ENCODE assay signal across 1 cellular context in genomic region chr3:113695818-113696645, GRCh38.
TF ChIP-seq lines count a peak whose summit lies in the region.

USF3 (minus strand) TSS chr3:113696642; CDS start chr3:113674878, 21,764 bp downstream.

TF ChIP-seq in HepG2, 621 proteins besides CTCF, POLR2A, EP300 and RAD21 (continued from another document and continues in another):
- no peak; the same call in 1 of the 2 replicates for TF ChIP-seq ZNF558 (CRISPR knock-in tag; IDR thresholded peaks at IDR 0.05; ENCODE audit: borderline replicate concordance)
- TF ChIP-seq E2F1 (CRISPR knock-in tag; IDR thresholded peaks at IDR 0.05) = peak; percentile 17; the same call in 1 of the 2 replicates
- no peak for TF ChIP-seq ZNF672 (CRISPR knock-in tag; IDR thresholded peaks at IDR 0.05)
- no peak for TF ChIP-seq USF2 (IDR thresholded peaks at IDR 0.05; ENCODE audit: low read depth, low read length)
- TF ChIP-seq USF2 (CRISPR knock-in tag; IDR thresholded peaks at IDR 0.05; ENCODE audit: borderline replicate concordance) = no peak
- peak; percentile 28 for TF ChIP-seq ASH2L (IDR thresholded peaks at IDR 0.05; ENCODE audit: insufficient read length, low read depth, low read length)
- no peak; the same call in 1 of the 2 replicates for TF ChIP-seq ZNF350 (CRISPR knock-in tag; IDR thresholded peaks at IDR 0.05; ENCODE audit: borderline replicate concordance, low read depth)
- TF ChIP-seq BCLAF1 (IDR thresholded peaks at IDR 0.05) = no peak
- no peak for TF ChIP-seq ZNF879 (CRISPR knock-in tag; IDR thresholded peaks at IDR 0.05)
- TF ChIP-seq MEF2D (CRISPR knock-in tag; IDR thresholded peaks at IDR 0.05) = 0 out of 2 replicates have a peak, but pooled peaks have one; percentile 43
- TF ChIP-seq FOXO4 (CRISPR knock-in tag; conservative IDR thresholded peaks at IDR 0.05) = no peak
- no peak; the same call in 1 of the 2 replicates for TF ChIP-seq ZFP91 (CRISPR knock-in tag; IDR thresholded peaks at IDR 0.05; ENCODE audit: borderline replicate concordance)
- TF ChIP-seq ZFP36L2 (CRISPR knock-in tag; IDR thresholded peaks at IDR 0.05) = no peak
- 0 out of 2 replicates have a peak, but pooled peaks have one; percentile 11 for TF ChIP-seq HDAC2 (CRISPR knock-in tag; IDR thresholded peaks at IDR 0.05)
- peak; percentile 14; the same call in 1 of the 2 replicates for TF ChIP-seq HDAC1 (CRISPR knock-in tag; IDR thresholded peaks at IDR 0.05)
- no peak for TF ChIP-seq ZZZ3 (CRISPR knock-in tag; IDR thresholded peaks at IDR 0.05; ENCODE audit: borderline replicate concordance)
- TF ChIP-seq MXD4 (CRISPR knock-in tag; IDR thresholded peaks at IDR 0.05) = no peak
- TF ChIP-seq ZNF709 (CRISPR knock-in tag; IDR thresholded peaks at IDR 0.05) = peak; percentile 62
- peak; percentile 60; the same call in 1 of the 2 replicates for TF ChIP-seq HES4 (CRISPR knock-in tag; IDR thresholded peaks at IDR 0.05; ENCODE audit: borderline replicate concordance)
- TF ChIP-seq ZMYM3 (CRISPR knock-in tag; IDR thresholded peaks at IDR 0.05) = no peak
- TF ChIP-seq IKZF5 (CRISPR knock-in tag; IDR thresholded peaks at IDR 0.05) = peak; percentile 52
- 0 out of 2 replicates have a peak, but pooled peaks have one; percentile 27 for TF ChIP-seq PAXIP1 (CRISPR knock-in tag; conservative IDR thresholded peaks at IDR 0.05)
- no peak for TF ChIP-seq HDAC6 (IDR thresholded peaks at IDR 0.05; ENCODE audit: low read depth, low read length)
- TF ChIP-seq HOXA7 (CRISPR knock-in tag; IDR thresholded peaks at IDR 0.05) = no peak
- TF ChIP-seq NR2C2 (CRISPR knock-in tag; IDR thresholded peaks at IDR 0.05; ENCODE audit: borderline replicate concordance) = no peak; the same call in 1 of the 2 replicates
- TF ChIP-seq RXRB (CRISPR knock-in tag; IDR thresholded peaks at IDR 0.05; ENCODE audit: borderline replicate concordance) = 0 out of 2 replicates have a peak, but pooled peaks have one; percentile 5
- TF ChIP-seq AGO2 (optimal IDR thresholded peaks at IDR 0.05; ENCODE audit: low read depth, low read length) = peak; percentile 58
- TF ChIP-seq MAFK (conservative IDR thresholded peaks at IDR 0.05 in 1 of 2, IDR thresholded peaks at IDR 0.05 in 1 of 2; ENCODE audit: low read length in 2 of 2) = no peak
- TF ChIP-seq LBX2 (CRISPR knock-in tag; IDR thresholded peaks at IDR 0.05; ENCODE audit: borderline replicate concordance) = no peak
- TF ChIP-seq ZNF333 (CRISPR knock-in tag; IDR thresholded peaks at IDR 0.05; ENCODE audit: borderline replicate concordance) = no peak; the same call in 1 of the 2 replicates
- no peak for TF ChIP-seq FOXO1 (CRISPR knock-in tag; IDR thresholded peaks at IDR 0.05)
- TF ChIP-seq ZNF235 (CRISPR knock-in tag; IDR thresholded peaks at IDR 0.05; ENCODE audit: borderline replicate concordance) = no peak
- no peak for TF ChIP-seq MTA3 (CRISPR knock-in tag; IDR thresholded peaks at IDR 0.05)
- TF ChIP-seq ZNF770 (CRISPR knock-in tag; IDR thresholded peaks at IDR 0.05) = peak; percentile 31; the same call in 1 of the 2 replicates
- no peak for TF ChIP-seq RAD51 (IDR thresholded peaks at IDR 0.05; ENCODE audit: borderline replicate concordance)
- TF ChIP-seq SNAPC5 (CRISPR knock-in tag; IDR thresholded peaks at IDR 0.05; ENCODE audit: borderline replicate concordance) = no peak
- no peak for TF ChIP-seq SRF (IDR thresholded peaks at IDR 0.05; ENCODE audit: low read depth, low read length)
- TF ChIP-seq ZNF180 (CRISPR knock-in tag; IDR thresholded peaks at IDR 0.05; ENCODE audit: borderline replicate concordance, low read depth) = no peak
- peak; percentile 41 to 63; a peak in 1 of 4 replicates for TF ChIP-seq HMGXB4 (CRISPR knock-in tag; IDR thresholded peaks at IDR 0.05; ENCODE audit: borderline replicate concordance in 1 of 2, low read depth in 1 of 2)
- TF ChIP-seq SP5 (CRISPR knock-in tag; IDR thresholded peaks at IDR 0.05; ENCODE audit: borderline replicate concordance, low read depth) = no peak
- no peak for TF ChIP-seq MED8 (CRISPR knock-in tag; IDR thresholded peaks at IDR 0.05; ENCODE audit: insufficient replicate concordance)
- no peak for TF ChIP-seq JUND (CRISPR knock-in tag; IDR thresholded peaks at IDR 0.05)
- TF ChIP-seq THYN1 (CRISPR knock-in tag; IDR thresholded peaks at IDR 0.05; ENCODE audit: borderline replicate concordance, low read depth) = no peak
